In the genomic region with DNA sequence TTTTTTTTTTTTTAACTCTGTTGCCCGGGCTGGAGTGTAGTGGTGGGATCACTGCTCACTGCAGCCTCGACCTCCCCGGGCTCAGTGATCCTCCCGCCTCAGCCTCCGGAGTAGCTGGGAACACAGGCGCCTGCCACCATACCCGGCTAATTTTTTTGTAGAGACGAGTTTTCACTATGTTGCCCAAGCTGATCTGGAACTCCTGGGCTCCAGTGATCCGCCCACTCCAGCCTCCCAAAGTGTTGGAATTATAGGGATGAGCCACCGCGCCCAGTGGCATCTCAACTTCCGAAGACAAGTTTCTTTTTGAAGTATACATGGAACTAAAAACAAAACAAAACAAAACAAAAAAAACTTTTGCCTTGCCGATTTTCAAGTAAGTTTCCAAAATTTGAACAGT, we compare ENCODE assay signal across 21 cellular contexts.
"Had no signal": no experiment of that assay in that cellular context is flagged by ENCODE, and none has a peak within 500 bp of the region (broad histone marks: within the 10 kb centered on the region; RNA-seq: fewer than 3 reads in every experiment).

No MANE protein-coding gene starts in this region.

- H3K9me3 ChIP-seq: colonic mucosa, esophagus squamous epithelium, pancreas, thyroid gland had no signal

- DNase-seq: activated CD4-positive, alpha-beta memory T cell treated with anti-CD3 and anti-CD28 coated beads, Interleukin-2, amount 10 ng/mL, durations not matched to agents 7 days and 5 days; activated CD4-positive, alpha-beta T cell treated with anti-CD3 and anti-CD28 coated beads for 36 hours; activated effector memory CD4-positive, alpha-beta T cell treated with anti-CD3 and anti-CD28 coated beads, Interleukin-2, amount 50 U/mL, for 16 hours; activated T-cell treated with anti-CD3 and anti-CD28 coated beads, Interleukin-2, amount 50 U/mL, for 48 hours; amniotic stem cell; colonic mucosa; esophagus squamous epithelium; hippocampal formation; left colon; midbrain; pancreas; retina; stimulated activated CD4-positive, alpha-beta T cell treated with anti-CD3 and anti-CD28 coated beads, Interleukin-15, amount 100 ng/mL, for 24 hours; stimulated activated CD4-positive, alpha-beta T cell treated with anti-CD3 and anti-CD28 coated beads, Interleukin-4, amount 100 ng/mL, for 1 hour; stimulated activated naive B cell treated with anti-CD40 and anti-IgM and Interleukin-4, amounts not matched to agents 10 μg/mL and 1 μg/mL and 100 μg/mL, for 72 hours; T-helper 1 cell; T1000; thyroid gland had no signal

- H3K4me1 ChIP-seq: colonic mucosa, pancreas, thyroid gland had no signal

- H3K36me3 ChIP-seq: colonic mucosa, esophagus squamous epithelium, pancreas, thyroid gland had no signal

- H3K4me3 ChIP-seq: colonic mucosa, esophagus squamous epithelium, lung, pancreas, thyroid gland had no signal

- H3K27ac ChIP-seq: colonic mucosa, pancreas, thyroid gland, VCaP had no signal

- FAIRE-seq: pancreas, urothelium cell line had no signal
